27 cellular contexts compared by ENCODE assay signal in the genomic region with DNA sequence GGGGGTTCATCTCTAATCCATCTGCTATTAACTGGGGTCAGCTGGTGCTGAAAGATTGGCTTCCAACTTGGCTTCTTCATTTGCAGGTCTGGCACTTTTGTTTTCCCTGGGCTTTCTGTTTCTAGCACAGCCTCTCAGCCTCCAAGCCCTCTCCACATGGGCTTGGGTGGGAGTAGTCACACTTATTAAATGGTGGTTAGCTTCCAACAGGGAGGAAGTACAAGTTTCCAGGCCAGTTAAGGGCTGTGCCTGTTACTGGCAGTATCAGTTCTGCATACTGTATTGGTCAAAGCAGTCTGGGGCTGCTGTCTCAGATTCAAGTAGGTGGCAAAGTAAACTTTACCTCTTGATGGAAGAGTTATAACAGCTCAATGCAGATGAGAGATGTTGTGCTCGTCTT.
"Had no signal": no experiment of that assay in that cellular context is flagged by ENCODE, and none has a peak within 500 bp of the region (broad histone marks: within the 10 kb centered on the region; RNA-seq: fewer than 3 reads in every experiment).

No MANE protein-coding gene starts in this region.

- FAIRE-seq: bronchial epithelial cell had no signal

- H3K9me3 Mint-ChIP-seq: activated naive CD8-positive, alpha-beta T cell treated with anti-CD3 and anti-CD28 coated beads, Interleukin-2, amount 10 ng/mL, durations not matched to agents 7 days and 5 days had no signal

- H3K9me3 ChIP-seq: adrenal gland, body of pancreas, SJCRH30 had no signal

- H3K4me2 ChIP-seq: SK-N-SH had no signal

- H3K27ac Mint-ChIP-seq: activated CD8-positive, alpha-beta T cell treated with anti-CD3 and anti-CD28 coated beads for 36 hours; activated naive CD8-positive, alpha-beta T cell treated with anti-CD3 and anti-CD28 coated beads, Interleukin-2, amount 10 ng/mL, durations not matched to agents 7 days and 5 days; activated T-cell treated with anti-CD3 and anti-CD28 coated beads, Interleukin-2, amount 50 U/mL, for 72 hours; activated T-helper 2 cell treated with anti-CD3 and anti-CD28 coated beads, Interferon-gamma antibody, Interleukin-2, Interleukin-4, amounts not matched to agents 10 μg/mL and 5 μg/mL and 100 μg/mL, durations not matched to agents 14 hours and 24 hours and 36 hours had no signal

- H3K4me1 ChIP-seq: adrenal gland, body of pancreas, SJCRH30 had no signal

- H3K36me3 ChIP-seq: adrenal gland, SJCRH30 had no signal

- H3K4me3 ChIP-seq: adrenal gland, body of pancreas, coronary artery, SJCRH30 had no signal

- H3K27me3 ChIP-seq: adrenal gland, body of pancreas, SJCRH30 had no signal

- H3K9ac ChIP-seq: SK-N-SH had no signal

- H3K4me1 Mint-ChIP-seq: activated naive CD8-positive, alpha-beta T cell treated with anti-CD3 and anti-CD28 coated beads, Interleukin-2, amount 10 ng/mL, durations not matched to agents 7 days and 5 days had no signal

- H3K27ac ChIP-seq: adrenal gland, body of pancreas, coronary artery, RWPE1, SJCRH30 had no signal

- H3K36me3 Mint-ChIP-seq: activated naive CD8-positive, alpha-beta T cell treated with anti-CD3 and anti-CD28 coated beads, Interleukin-2, amount 10 ng/mL, durations not matched to agents 7 days and 5 days had no signal

- H3K4me3 Mint-ChIP-seq: activated CD8-positive, alpha-beta T cell treated with anti-CD3 and anti-CD28 coated beads for 36 hours; activated naive CD8-positive, alpha-beta T cell treated with anti-CD3 and anti-CD28 coated beads, Interleukin-2, amount 10 ng/mL, durations not matched to agents 7 days and 5 days; activated T-cell treated with anti-CD3 and anti-CD28 coated beads, Interleukin-2, amount 50 U/mL, for 72 hours had no signal

- DNase-seq: activated CD4-positive, alpha-beta T cell treated with anti-CD3 and anti-CD28 coated beads for 4 hours; activated CD8-positive, alpha-beta memory T cell treated with anti-CD3 and anti-CD28 coated beads, Interleukin-2, amount 50 U/mL, for 4 hours; activated CD8-positive, alpha-beta T cell treated with anti-CD3 and anti-CD28 coated beads for 36 hours; activated gamma-delta T cell treated with Interleukin-2 at 50 U/mL for 16 hours; activated naive CD4-positive, alpha-beta T cell treated with anti-CD3 and anti-CD28 coated beads, Interleukin-2, amount 50 U/mL, for 16 hours; activated naive CD8-positive, alpha-beta T cell treated with anti-CD3 and anti-CD28 coated beads, Interleukin-2, amount 10 ng/mL, durations not matched to agents 7 days and 5 days; activated T-cell treated with anti-CD3 and anti-CD28 coated beads, Interleukin-2, amount 50 U/mL, for 72 hours; adrenal gland; anterior cingulate cortex; body of pancreas; central memory CD4-positive, alpha-beta T cell; NCI-H1048; NCI-H146; NCI-H187 treated with DMSO at 0.1 percent for 48 hours; NCI-H2171; NCI-H510A treated with DMSO at 0.1 percent for 48 hours; NCI-H69; NK-92 treated with Interleukin-12 subunit alpha and Interleukin-12 subunit beta, amount 100 ng/mL, for 24 hours; OCI-M1; Right ventricle myocardium superior; SK-N-SH; T-helper 1 cell had no signal
